Comparison of ENCODE assay signal across 7 cellular contexts in genomic region chr6:166546653-166547052, GRCh38. TPM values are rescaled to one million over a fixed set of nuclear protein-coding genes. Genes with fewer than 3 reads are reported as not detected.
"Had no signal": no experiment of that assay in that cellular context is flagged by ENCODE, and none has a peak within 500 bp of the region (broad histone marks: within the 10 kb centered on the region; RNA-seq: fewer than 3 reads in every experiment).

No MANE protein-coding gene starts in this region.

- H3K36me3 ChIP-seq: HAP-1 had no signal

- H3K9me3 ChIP-seq: HAP-1 had no signal

- ATAC-seq: GM23338, HCT116 had no signal

- H3K4me1 ChIP-seq: HAP-1 had no signal

- H3K4me3 ChIP-seq: GM23338, HAP-1 had no signal

- H2AFZ ChIP-seq: GM23338 had no signal

- H3K4me2 ChIP-seq: GM23338 had no signal

- H3K27ac ChIP-seq: HL-60 had no signal

- DNase-seq: H7, HFFc6, KG1 had no signal

RNA-seq across cellular contexts. Expression of gene RAMACL, which starts 39.8 kb away (rescaled TPM):
- total RNA-seq: H7 had no signal
